In the genomic region with DNA sequence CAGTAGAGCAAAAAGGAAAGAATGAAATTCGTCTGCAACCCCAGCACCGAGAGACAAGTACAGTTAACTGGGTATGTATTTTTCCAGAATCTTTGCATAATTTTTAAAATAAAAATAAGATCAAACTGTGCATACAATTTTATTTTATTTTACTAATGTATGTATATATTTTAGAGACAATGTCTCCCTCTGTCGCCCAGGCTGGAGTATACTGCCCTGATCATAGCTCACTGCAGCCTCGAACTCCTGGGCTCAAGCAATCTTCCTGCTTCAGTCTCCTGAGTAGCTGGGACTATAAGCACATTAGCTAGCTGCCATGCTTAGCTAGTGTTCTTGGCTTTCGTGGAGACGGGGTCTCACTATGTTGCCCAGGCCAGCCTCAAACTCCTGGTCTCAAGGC, we compare ENCODE assay signal across 19 cellular contexts. TPM values are rescaled to one million over a fixed set of nuclear protein-coding genes. Genes with fewer than 3 reads are reported as not detected.
"Had no signal": no experiment of that assay in that cellular context is flagged by ENCODE, and none has a peak within 500 bp of the region (broad histone marks: within the 10 kb centered on the region; RNA-seq: fewer than 3 reads in every experiment).

No MANE protein-coding gene starts in this region.

- H3K27ac ChIP-seq: colonic mucosa, epithelial cell of prostate, parathyroid adenoma, skin epidermis, tibial artery had no signal

- H3K4me3 Mint-ChIP-seq: activated naive CD8-positive, alpha-beta T cell treated with anti-CD3 and anti-CD28 coated beads, Interleukin-2, amount 50 U/mL, for 24 hours; activated T-helper 1 cell treated with anti-CD3 and anti-CD28 coated beads, Interleukin-12 subunit alpha, Interleukin-12 subunit beta, Interleukin-2, Interleukin-4 antibody, amounts not matched to agents 30 ng/mL and 10 ng/mL and 1 ng/mL, durations not matched to agents 14 hours and 24 hours and 36 hours; stimulated activated effector memory CD8-positive, alpha-beta T cell treated with anti-CD3 and anti-CD28 coated beads, Interleukin-12 subunit alpha, Interleukin-12 subunit beta, amount 100 ng/mL, for 72 hours had no signal

- H3K9me3 Mint-ChIP-seq: activated naive CD8-positive, alpha-beta T cell treated with anti-CD3 and anti-CD28 coated beads, Interleukin-2, amount 50 U/mL, for 24 hours; activated T-helper 1 cell treated with anti-CD3 and anti-CD28 coated beads, Interleukin-12 subunit alpha, Interleukin-12 subunit beta, Interleukin-2, Interleukin-4 antibody, amounts not matched to agents 30 ng/mL and 10 ng/mL and 1 ng/mL, durations not matched to agents 14 hours and 24 hours and 36 hours; stimulated activated effector memory CD8-positive, alpha-beta T cell treated with anti-CD3 and anti-CD28 coated beads, Interleukin-12 subunit alpha, Interleukin-12 subunit beta, amount 100 ng/mL, for 72 hours had no signal

- H3K9ac ChIP-seq: parathyroid adenoma had no signal

- H3K36me3 Mint-ChIP-seq: naive B cell; stimulated activated effector memory CD8-positive, alpha-beta T cell treated with anti-CD3 and anti-CD28 coated beads, Interleukin-12 subunit alpha, Interleukin-12 subunit beta, amount 100 ng/mL, for 72 hours had no signal

- H3K27ac Mint-ChIP-seq: activated naive CD8-positive, alpha-beta T cell treated with anti-CD3 and anti-CD28 coated beads, Interleukin-2, amount 50 U/mL, for 24 hours; activated T-helper 1 cell treated with anti-CD3 and anti-CD28 coated beads, Interleukin-12 subunit alpha, Interleukin-12 subunit beta, Interleukin-2, Interleukin-4 antibody, amounts not matched to agents 30 ng/mL and 10 ng/mL and 1 ng/mL, durations not matched to agents 14 hours and 24 hours and 36 hours; stimulated activated effector memory CD8-positive, alpha-beta T cell treated with anti-CD3 and anti-CD28 coated beads, Interleukin-12 subunit alpha, Interleukin-12 subunit beta, amount 100 ng/mL, for 72 hours had no signal

- H3K27me3 ChIP-seq: colonic mucosa had no signal

- DNase-seq: activated CD4-positive, alpha-beta T cell treated with anti-CD3 and anti-CD28 coated beads for 4 hours; activated naive CD4-positive, alpha-beta T cell; activated naive CD8-positive, alpha-beta T cell treated with anti-CD3 and anti-CD28 coated beads, Interleukin-2, amount 50 U/mL, for 24 hours; colonic mucosa; effector CD8-positive, alpha-beta T cell; left cardiac atrium; naive B cell; retina; T1000; tibial artery had no signal

- H3K4me1 Mint-ChIP-seq: activated naive CD8-positive, alpha-beta T cell treated with anti-CD3 and anti-CD28 coated beads, Interleukin-2, amount 50 U/mL, for 24 hours; stimulated activated effector memory CD8-positive, alpha-beta T cell treated with anti-CD3 and anti-CD28 coated beads, Interleukin-12 subunit alpha, Interleukin-12 subunit beta, amount 100 ng/mL, for 72 hours had no signal

- H3K9me3 ChIP-seq: colonic mucosa, tibial artery had no signal

- H3K79me2 ChIP-seq: parathyroid adenoma had no signal

- H3K4me3 ChIP-seq: colonic mucosa, lung, skin epidermis, tibial artery had no signal

- H2AFZ ChIP-seq: parathyroid adenoma had no signal

- H3K36me3 ChIP-seq: colonic mucosa, tibial artery had no signal

- H3K4me1 ChIP-seq: colonic mucosa, parathyroid adenoma, tibial artery had no signal

RNA-seq across cellular contexts. Expression of gene DRD2, which starts 18.8 kb away (rescaled TPM):
- total RNA-seq: activated T-helper 1 cell treated with anti-CD3 and anti-CD28 coated beads, Interleukin-12 subunit alpha, Interleukin-12 subunit beta, Interleukin-2, Interleukin-4 antibody, amounts not matched to agents 30 ng/mL and 10 ng/mL and 1 ng/mL, durations not matched to agents 14 hours and 24 hours and 36 hours; astrocyte; cardiac septum; glomerular endothelial cell had no signal
